ENCODE assay signal across 14 cellular contexts in the genomic region with DNA sequence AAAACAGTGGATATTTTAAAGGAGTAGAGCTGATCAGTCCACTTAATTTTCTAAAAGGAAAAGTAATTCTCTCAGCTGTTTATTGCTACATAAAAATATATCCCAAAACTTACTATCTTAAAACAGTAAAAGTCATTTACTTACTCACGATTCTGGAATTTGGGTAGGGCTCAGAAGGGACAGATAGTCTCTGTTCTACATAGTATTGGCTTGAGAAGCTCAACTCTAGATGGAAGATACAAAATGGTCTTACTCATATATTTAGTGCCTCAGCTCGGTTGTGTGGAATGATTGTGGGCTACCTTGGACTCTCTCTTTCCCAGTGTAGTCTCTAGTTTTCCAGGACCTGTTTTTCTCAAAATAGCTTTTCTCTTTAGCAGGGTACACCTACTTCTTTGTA.
"Had no signal": no experiment of that assay in that cellular context is flagged by ENCODE, and none has a peak within 500 bp of the region (broad histone marks: within the 10 kb centered on the region; RNA-seq: fewer than 3 reads in every experiment).

No MANE protein-coding gene starts in this region.

- H3K27ac Mint-ChIP-seq: activated B cell treated with CpG ODN at 0.5 μM for 24 hours; stimulated activated effector memory CD8-positive, alpha-beta T cell treated with anti-CD3 and anti-CD28 coated beads, Interleukin-12 subunit alpha, Interleukin-12 subunit beta, amount 100 ng/mL, for 72 hours; T-helper 17 cell had no signal

- H3K4me1 Mint-ChIP-seq: activated B cell treated with CpG ODN at 0.5 μM for 24 hours; stimulated activated effector memory CD8-positive, alpha-beta T cell treated with anti-CD3 and anti-CD28 coated beads, Interleukin-12 subunit alpha, Interleukin-12 subunit beta, amount 100 ng/mL, for 72 hours; T-helper 17 cell had no signal

- H3K36me3 Mint-ChIP-seq: stimulated activated effector memory CD8-positive, alpha-beta T cell treated with anti-CD3 and anti-CD28 coated beads, Interleukin-12 subunit alpha, Interleukin-12 subunit beta, amount 100 ng/mL, for 72 hours had no signal

- H3K4me3 Mint-ChIP-seq: activated B cell treated with CpG ODN at 0.5 μM for 24 hours; stimulated activated effector memory CD8-positive, alpha-beta T cell treated with anti-CD3 and anti-CD28 coated beads, Interleukin-12 subunit alpha, Interleukin-12 subunit beta, amount 100 ng/mL, for 72 hours; T-helper 17 cell had no signal

- H3K27ac ChIP-seq: adrenal gland, body of pancreas, esophagus squamous epithelium, heart left ventricle, thyroid gland, uterus had no signal

- H3K27me3 Mint-ChIP-seq: activated B cell treated with CpG ODN at 0.5 μM for 24 hours, T-helper 17 cell had no signal

- H3K9me3 ChIP-seq: adrenal gland, body of pancreas, thyroid gland, uterus had no signal

- H3K36me3 ChIP-seq: adrenal gland, esophagus squamous epithelium, heart left ventricle, thyroid gland, uterus had no signal

- H3K4me3 ChIP-seq: adrenal gland, body of pancreas, esophagus squamous epithelium, heart left ventricle, thyroid gland, uterus had no signal

- FAIRE-seq: frontal cortex, TTC549 had no signal

- H3K27me3 ChIP-seq: adrenal gland, body of pancreas, esophagus squamous epithelium, heart left ventricle, thyroid gland, uterus had no signal

- H3K4me1 ChIP-seq: adrenal gland, body of pancreas, esophagus squamous epithelium, heart left ventricle, thyroid gland, uterus had no signal

- H3K9me3 Mint-ChIP-seq: activated B cell treated with CpG ODN at 0.5 μM for 24 hours; stimulated activated effector memory CD8-positive, alpha-beta T cell treated with anti-CD3 and anti-CD28 coated beads, Interleukin-12 subunit alpha, Interleukin-12 subunit beta, amount 100 ng/mL, for 72 hours had no signal

- ATAC-seq: body of pancreas; heart left ventricle; stimulated activated effector memory CD8-positive, alpha-beta T cell treated with anti-CD3 and anti-CD28 coated beads, Interleukin-12 subunit alpha, Interleukin-12 subunit beta, amount 100 ng/mL, for 72 hours; T-helper 17 cell had no signal

- DNase-seq: activated B cell treated with CpG ODN at 0.5 μM for 24 hours; activated CD4-positive, alpha-beta T cell treated with anti-CD3 and anti-CD28 coated beads, Interleukin-2, amount 50 U/mL, for 1 hour; activated naive CD4-positive, alpha-beta T cell treated with anti-CD3 and anti-CD28 coated beads, Interleukin-2, amount 50 U/mL, for 16 hours; activated T-cell treated with anti-CD3 and anti-CD28 coated beads, Interleukin-2, amount 50 U/mL, for 1 hour; adrenal gland; body of pancreas; esophagus squamous epithelium; heart left ventricle; T-helper 17 cell; thyroid gland; uterus had no signal
